ENCODE assay signal across 13 cellular contexts in the genomic region with DNA sequence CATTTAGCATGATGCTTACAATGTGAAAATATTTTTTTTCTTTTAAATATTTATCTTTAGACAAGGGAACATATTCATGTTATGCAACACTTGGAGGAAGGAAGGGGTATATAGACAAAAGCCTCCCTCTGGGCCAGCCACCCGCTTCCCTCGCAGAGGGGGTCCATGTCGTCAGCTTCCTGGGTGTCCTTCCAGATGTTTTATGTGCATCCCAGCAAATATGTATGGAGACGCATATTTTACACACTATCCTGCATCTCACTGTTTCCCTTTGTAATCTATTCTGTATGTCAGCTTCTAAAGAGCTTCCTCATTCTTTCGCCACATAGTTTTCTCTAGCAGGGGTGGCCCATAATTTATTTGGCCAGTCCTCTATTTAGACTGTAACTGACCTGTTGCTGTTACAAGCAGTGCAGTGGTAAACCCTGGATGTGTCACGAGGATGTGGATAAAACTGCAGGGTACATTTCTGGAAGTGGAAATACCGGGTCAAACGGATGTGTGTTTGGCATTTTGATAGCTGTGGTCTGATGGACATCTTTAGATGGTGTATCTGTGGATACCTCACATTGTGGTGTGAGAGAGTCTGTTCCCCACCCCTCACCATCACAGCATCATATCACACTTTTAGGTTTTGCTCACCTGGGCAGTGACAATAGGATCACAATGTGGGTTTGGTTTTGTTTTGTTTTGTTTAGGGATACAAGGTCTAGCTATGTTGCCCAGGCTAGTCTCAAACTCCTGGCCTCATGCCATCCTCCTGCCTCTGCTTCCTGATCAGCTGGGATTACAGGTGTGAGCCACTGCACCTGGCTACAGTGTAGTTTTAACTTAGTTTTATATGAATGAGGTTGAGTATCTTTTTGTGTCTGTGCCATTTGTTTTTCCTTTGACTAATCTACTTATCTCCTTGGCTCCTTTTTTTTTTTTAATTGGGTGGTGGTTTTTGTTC. TPM values are rescaled to one million over a fixed set of nuclear protein-coding genes. Genes with fewer than 3 reads are reported as not detected.
DNase-seq lines count a peak whose midpoint lies in the region; ATAC-seq, FAIRE-seq and TF ChIP-seq lines count a peak whose summit lies in the region.
"Had no signal": no experiment of that assay in that cellular context is flagged by ENCODE, and none has a peak within 500 bp of the region (broad histone marks: within the 10 kb centered on the region; RNA-seq: fewer than 3 reads in every experiment).

No MANE protein-coding gene starts in this region.

- H3K36me3 ChIP-seq in mammary epithelial cell (ENCODE audit: insufficient read depth, low read length) (no peaks in the 10 kb centered on the region), pancreas (no peaks in the 10 kb centered on the region), GM23248 (ENCODE audit: low read depth) (no peaks in the 10 kb centered on the region)
- H3K36me3 ChIP-seq: uterus had no signal

- intact Hi-C loops in mammary epithelial cell (cut with micrococcal nuclease) = no loop called here
- intact Hi-C loops in pancreas (cut with DNase I) = no loop called here

- no peak overlapping the region for H3K9ac ChIP-seq in mammary epithelial cell (ENCODE audit: insufficient read depth, low read length)
- no peak overlapping the region for H3K9ac ChIP-seq in GM23248

- H3K4me1 ChIP-seq in mammary epithelial cell (ENCODE audit: insufficient read depth, low read length) = peaks cover 4% of the 10 kb centered on the region
- peaks cover under 1 to 12% (median 11%) of the 10 kb centered on the region in 3 donors for H3K4me1 ChIP-seq in pancreas
- no peaks in the 10 kb centered on the region for H3K4me1 ChIP-seq in GM23248 (ENCODE audit: insufficient read depth)
- H3K4me1 ChIP-seq: uterus had no signal

- ATAC-seq in pancreas = peak; percentile 54 to 84 (median 74)
- ATAC-seq: activated CD8-positive, alpha-beta T cell treated with anti-CD3 and anti-CD28 coated beads, Interleukin-2, amount 10 ng/mL, durations not matched to agents 7 days and 5 days had no signal

- no peak overlapping the region for H3K27ac ChIP-seq in mammary epithelial cell (ENCODE audit: insufficient read depth, low read depth, low read length)
- H3K27ac ChIP-seq in pancreas = peak overlapping the region in 2 of 4 donors; percentile 39 to 64
- no peak overlapping the region for H3K27ac ChIP-seq in GM23248
- H3K27ac ChIP-seq: uterus had no signal

- no peaks in the 10 kb centered on the region for H3K27me3 ChIP-seq in mammary epithelial cell (ENCODE audit: insufficient read depth, low read length)
- H3K27me3 ChIP-seq in pancreas = no peaks in the 10 kb centered on the region
- peaks cover 9% of the 10 kb centered on the region; the same call in 1 of the 2 replicates for H3K27me3 ChIP-seq in GM23248 (replicated peaks; ENCODE audit: insufficient read depth)
- H3K27me3 ChIP-seq: uterus had no signal

- H4K20me1 ChIP-seq in mammary epithelial cell (ENCODE audit: insufficient read depth, low read length) (no peaks in the 10 kb centered on the region), GM23248 (ENCODE audit: insufficient read depth) (no peaks in the 10 kb centered on the region)

- CTCF ChIA-PET in mammary epithelial cell (lab: Charles Lee; ENCODE audit: low non-redundant PET) = no interaction called here

- H3K4me3 ChIP-seq in mammary epithelial cell (replicated peaks in 1 of 3; ENCODE audit: insufficient read depth in 1 of 3, low read depth in 2 of 3, low read length in 3 of 3) = no peak overlapping the region
- H3K4me3 ChIP-seq in pancreas = no peak overlapping the region
- no peak overlapping the region for H3K4me3 ChIP-seq in GM23248
- H3K4me3 ChIP-seq: uterus had no signal

- no peaks in the 10 kb centered on the region for H3K9me3 ChIP-seq in mammary epithelial cell (replicated peaks; ENCODE audit: insufficient read depth, low read length)
- no peaks in the 10 kb centered on the region for H3K9me3 ChIP-seq in pancreas
- no peaks in the 10 kb centered on the region for H3K9me3 ChIP-seq in GM23248 (ENCODE audit: low read depth)
- H3K9me3 ChIP-seq: uterus had no signal

- H3K79me2 ChIP-seq in mammary epithelial cell (ENCODE audit: insufficient read depth, low read length) (no peaks in the 10 kb centered on the region), GM23248 (ENCODE audit: insufficient read depth) (no peaks in the 10 kb centered on the region)

- H2AFZ ChIP-seq in mammary epithelial cell (ENCODE audit: low read depth, low read length) (no peak overlapping the region), GM23248 (no peak overlapping the region)

- peak; percentile 4 for DNase-seq in activated CD4-positive, CD25-positive, alpha-beta regulatory T cell treated with anti-CD3 and anti-CD28 coated beads, Interleukin-2, amount 50 U/mL, for 72 hours
- DNase-seq in activated CD4-positive, CD25-positive, alpha-beta regulatory T cell (lab: John Stamatoyannopoulos, UW) = no peak
- DNase-seq in NCI-H2029 (lab: John Stamatoyannopoulos, UW) = peak; percentile 48
- DNase-seq in mammary epithelial cell = peak; percentile 16
- DNase-seq in pancreas = peak; percentile 30 to 59 (median 51)
- no peak for DNase-seq in epidermal melanocyte (ENCODE audit: insufficient read length, low spot score)
- no peak for DNase-seq in urothelium cell line (ENCODE audit: low spot score)
- no peak for DNase-seq in GM23248
- DNase-seq: activated CD8-positive, alpha-beta T cell treated with anti-CD3 and anti-CD28 coated beads, Interleukin-2, amount 10 ng/mL, durations not matched to agents 7 days and 5 days; foreskin fibroblast; H7; NCI-H1930 had no signal

- WGBS in mammary epithelial cell (ENCODE audit: low coverage, missing lambda C conversion rate) = 88% methylated on average over 8 of the region's 8 CpGs
- 47 to 48% methylated on average over 8 of the region's 8 CpGs for WGBS in pancreas, 2 donors
- 71 to 75% methylated on average over 8 of the region's 8 CpGs for WGBS in GM23248 (ENCODE audit: low coverage in 1 of 2, low lambda C conversion rate in 2 of 2, missing lambda C conversion rate in 2 of 2), 2 experiments

- in situ Hi-C loops in mammary epithelial cell (cut with MboI; ENCODE audit: low sequenced_read_pairs in 2 of 2) (no loop called here), GM23248 (cut with MboI) (no loop called here)

- H3K9me2 ChIP-seq in GM23248 (ENCODE audit: insufficient read depth) = no peaks in the 10 kb centered on the region

- FAIRE-seq in pancreas (lab: Jason Lieb, UNC) (no peak), urothelium cell line (lab: Jason Lieb, UNC) (no peak)

- TF ChIP-seq CTCF in mammary epithelial cell (conservative IDR thresholded peaks at IDR 0.05 in 1 of 2, IDR thresholded peaks at IDR 0.05 in 1 of 2; ENCODE audit: extremely low read depth in 1 of 2, insufficient read depth in 1 of 2, low read depth in 1 of 2, low read length in 2 of 2) (no peak), pancreas (IDR thresholded peaks at IDR 0.05) (no peak)

- no TSS peak for BruUV-seq in mammary epithelial cell (replicated peaks; lab: Mats Ljungman, UMichigan)

- H3K4me2 ChIP-seq in mammary epithelial cell (ENCODE audit: insufficient read depth, low read depth, low read length) (no peak overlapping the region), GM23248 (ENCODE audit: unreplicated experiment) (no peak overlapping the region)

- dilution Hi-C loops in mammary epithelial cell (cut with HindIII; ENCODE audit: low sequenced_read_pairs) = no loop called here

- H3F3A ChIP-seq in GM23248 (ENCODE audit: insufficient read depth) = no peaks in the 10 kb centered on the region

RNA-seq across cellular contexts. Expression of gene FAM222A, which starts 31.6 kb away (rescaled TPM):
- total RNA-seq in mammary epithelial cell = 1 to 10 TPM in 1 of 2 donors, under 1 TPM in 1; 0.50 to 1.3 TPM
- 0.71 TPM for polyA plus RNA-seq in mammary epithelial cell
- 2.1 TPM for polyA minus RNA-seq in mammary epithelial cell
- 1 to 10 TPM; 2.1 to 4.3 (median 3.3) TPM for total RNA-seq in pancreas
- polyA plus RNA-seq in pancreas = 10 to 100 TPM in 1 of 2 donors, 1 to 10 TPM in 1; 5.6 to 14.6 TPM
- 0.89 and 0.97 TPM in 2 replicates for total RNA-seq in GM23248 (2014; rRNA removed; shearing (Covaris generic))
- polyA plus RNA-seq in GM23248 (2016; fragmentation: Nextera tagmentation; extraction: Ambion mirVana) = not detected in 2 replicates

Comparison
In these comparisons a context has a peak if more than half of its experiments do, and no peak if none do; other contexts are left out.
1. DNase-seq: peak in activated CD4-positive, CD25-positive, alpha-beta regulatory T cell treated with anti-CD3 and anti-CD28 coated beads, Interleukin-2, amount 50 U/mL, for 72 hours (single experiment), NCI-H2029 (single experiment), mammary epithelial cell (single experiment) and pancreas (6 of 6); none in activated CD4-positive, CD25-positive, alpha-beta regulatory T cell (0 of 4), epidermal melanocyte (single experiment), urothelium cell line (single experiment) and GM23248 (single experiment).